In the genomic region with DNA sequence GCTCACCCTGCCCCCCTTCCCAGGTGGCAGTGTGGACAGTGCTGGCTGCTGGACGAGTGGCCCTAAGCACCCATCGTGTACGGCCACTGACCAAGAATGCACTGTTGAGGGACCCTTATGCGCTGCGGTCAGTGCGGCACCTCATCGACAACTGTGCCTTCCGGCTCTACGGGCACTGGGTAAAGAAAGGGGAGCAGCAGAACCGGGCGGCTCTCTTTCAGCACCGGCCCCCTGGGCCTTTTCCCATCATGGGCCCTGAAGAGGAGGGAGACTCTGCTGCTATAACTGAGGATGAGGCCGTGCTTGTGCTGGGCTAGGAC, we compare ENCODE assay signal across 12 cellular contexts. TPM values are rescaled to one million over a fixed set of nuclear protein-coding genes. Genes with fewer than 3 reads are reported as not detected.
A peak's percentile ranks its signal among the peaks of the same experiment; 100 is the strongest.
DNase-seq lines count a peak whose midpoint lies in the region; TF ChIP-seq lines count a peak whose summit lies in the region.
"Had no signal": no experiment of that assay in that cellular context is flagged by ENCODE, and none has a peak within 500 bp of the region (broad histone marks: within the 10 kb centered on the region; RNA-seq: fewer than 3 reads in every experiment).

No MANE protein-coding gene starts in this region.

- H3K9me3 Mint-ChIP-seq in activated T-cell treated with anti-CD3 and anti-CD28 coated beads, Interleukin-2, amount 50 U/mL, for 24 hours = no peaks in the 10 kb centered on the region
- H3K9me3 Mint-ChIP-seq in IgD-negative memory B cell (no peaks in the 10 kb centered on the region), chondrocyte (ENCODE audit: low read depth) (no peaks in the 10 kb centered on the region), progenitor cell of endocrine pancreas (ENCODE audit: low read depth) (no peaks in the 10 kb centered on the region)
- H3K9me3 Mint-ChIP-seq: CD4-positive, CD25-positive, alpha-beta regulatory T cell; GM23338 had no signal

- DNase-seq in activated T-cell treated with anti-CD3 and anti-CD28 coated beads, Interleukin-2, amount 50 U/mL, for 1 hour = peak; percentile 11
- DNase-seq in activated T-cell treated with anti-CD3 and anti-CD28 coated beads, Interleukin-2, amount 50 U/mL, for 24 hours = no peak
- peak; percentile 78 for DNase-seq in chondrocyte (ENCODE audit: low spot score)
- no peak for DNase-seq in progenitor cell of endocrine pancreas (ENCODE audit: low spot score, unreplicated experiment)
- DNase-seq in NCI-H1436 treated with DMSO at 0.1 percent for 48 hours (lab: John Stamatoyannopoulos, UW) = no peak
- DNase-seq in GDM1 (lab: John Stamatoyannopoulos, UW) = no peak
- DNase-seq: ACHN; CD4-positive, CD25-positive, alpha-beta regulatory T cell; DMS53; H7 had no signal

- peaks cover 84% of the 10 kb centered on the region for H3K36me3 Mint-ChIP-seq in activated T-cell treated with anti-CD3 and anti-CD28 coated beads, Interleukin-2, amount 50 U/mL, for 24 hours (ENCODE audit: low read depth)
- H3K36me3 Mint-ChIP-seq in IgD-negative memory B cell (no peaks in the 10 kb centered on the region), chondrocyte (ENCODE audit: low read depth) (peaks cover 7% of the 10 kb centered on the region), progenitor cell of endocrine pancreas (ENCODE audit: insufficient read depth) (peaks cover 4% of the 10 kb centered on the region)

- no peak overlapping the region for H3K27ac Mint-ChIP-seq in activated T-cell treated with anti-CD3 and anti-CD28 coated beads, Interleukin-2, amount 50 U/mL, for 24 hours
- H3K27ac Mint-ChIP-seq in IgD-negative memory B cell = peak overlapping the region in 2 of 3 donors; percentile 10 to 16
- no peak overlapping the region for H3K27ac Mint-ChIP-seq in chondrocyte (ENCODE audit: unreplicated experiment)
- H3K27ac Mint-ChIP-seq in progenitor cell of endocrine pancreas = peak overlapping the region; percentile 41
- H3K27ac Mint-ChIP-seq: CD4-positive, CD25-positive, alpha-beta regulatory T cell; GM23338 had no signal

- no peak for TF ChIP-seq CTCF in chondrocyte (IDR thresholded peaks at IDR 0.05)
- TF ChIP-seq CTCF in progenitor cell of endocrine pancreas (IDR thresholded peaks at IDR 0.05; ENCODE audit: unreplicated experiment) = no peak

- H3K4me3 Mint-ChIP-seq in activated T-cell treated with anti-CD3 and anti-CD28 coated beads, Interleukin-2, amount 50 U/mL, for 24 hours = no peak overlapping the region
- H3K4me3 Mint-ChIP-seq in IgD-negative memory B cell (no peak overlapping the region), chondrocyte (ENCODE audit: unreplicated experiment) (no peak overlapping the region), progenitor cell of endocrine pancreas (ENCODE audit: low read depth) (no peak overlapping the region)
- H3K4me3 Mint-ChIP-seq: GM23338 had no signal

- H3K4me1 Mint-ChIP-seq in activated T-cell treated with anti-CD3 and anti-CD28 coated beads, Interleukin-2, amount 50 U/mL, for 24 hours (ENCODE audit: low read depth) = peaks cover 14% of the 10 kb centered on the region
- H3K4me1 Mint-ChIP-seq in IgD-negative memory B cell (peaks cover 15 to 26% (median 16%) of the 10 kb centered on the region in 3 donors), chondrocyte (ENCODE audit: low read depth) (peaks cover 14% of the 10 kb centered on the region), progenitor cell of endocrine pancreas (ENCODE audit: low read depth) (peaks cover 9% of the 10 kb centered on the region)

- H3K27me3 Mint-ChIP-seq in activated T-cell treated with anti-CD3 and anti-CD28 coated beads, Interleukin-2, amount 50 U/mL, for 24 hours = no peaks in the 10 kb centered on the region
- no peaks in the 10 kb centered on the region for H3K27me3 Mint-ChIP-seq in IgD-negative memory B cell
- no peaks in the 10 kb centered on the region for H3K27me3 Mint-ChIP-seq in chondrocyte (ENCODE audit: low read depth)
- H3K27me3 Mint-ChIP-seq in progenitor cell of endocrine pancreas = no peaks in the 10 kb centered on the region
- H3K27me3 Mint-ChIP-seq: CD4-positive, CD25-positive, alpha-beta regulatory T cell had no signal

RNA-seq across cellular contexts. Expression of a gene that starts 5.1 kb away (rescaled TPM):
- 0.63 TPM for polyA plus RNA-seq in IgD-negative memory B cell
- total RNA-seq in chondrocyte (6.3 to 10.0 TPM (median 7.1 TPM) in 3 replicates), progenitor cell of endocrine pancreas (19.3 and 22.2 TPM in 2 replicates)

RNA-seq across cellular contexts. Expression of a gene that starts 5.4 kb away (rescaled TPM):
- 56.0 TPM for polyA plus RNA-seq in IgD-negative memory B cell
- 71.1 to 104 TPM (median 78.6 TPM) in 3 replicates for total RNA-seq in chondrocyte
- 137 and 155 TPM in 2 replicates for total RNA-seq in progenitor cell of endocrine pancreas

RNA-seq across cellular contexts. Expression of a gene that starts 8.5 kb away (rescaled TPM):
- 36.7 TPM for polyA plus RNA-seq in IgD-negative memory B cell
- 18.8 to 28.1 TPM (median 19.0 TPM) in 3 replicates for total RNA-seq in chondrocyte
- 53.5 and 61.8 TPM in 2 replicates for total RNA-seq in progenitor cell of endocrine pancreas

RNA-seq across cellular contexts. Expression of a gene that starts 30.3 kb away (rescaled TPM):
- 0.30 TPM for polyA plus RNA-seq in IgD-negative memory B cell
- total RNA-seq in chondrocyte (18.8 to 20.2 TPM (median 18.9 TPM) in 3 replicates), progenitor cell of endocrine pancreas (33.0 and 35.0 TPM in 2 replicates)

RNA-seq across cellular contexts. Expression of a gene that starts 57.8 kb away (rescaled TPM):
- polyA plus RNA-seq in IgD-negative memory B cell = 32.6 TPM
- total RNA-seq in chondrocyte (49.2 to 63.9 TPM (median 52.5 TPM) in 3 replicates), progenitor cell of endocrine pancreas (103 and 104 TPM in 2 replicates)

Comparison
In these comparisons a context has a peak if more than half of its experiments do, and no peak if none do; other contexts are left out.
1. DNase-seq: peak in activated T-cell treated with anti-CD3 and anti-CD28 coated beads, Interleukin-2, amount 50 U/mL, for 1 hour (single experiment) and chondrocyte (single experiment); none in activated T-cell treated with anti-CD3 and anti-CD28 coated beads, Interleukin-2, amount 50 U/mL, for 24 hours (single experiment), progenitor cell of endocrine pancreas (single experiment), NCI-H1436 treated with DMSO at 0.1 percent for 48 hours (single experiment) and GDM1 (single experiment).
2. H3K27ac Mint-ChIP-seq: peak in IgD-negative memory B cell (2 of 3) and progenitor cell of endocrine pancreas (single experiment); none in activated T-cell treated with anti-CD3 and anti-CD28 coated beads, Interleukin-2, amount 50 U/mL, for 24 hours (single experiment) and chondrocyte (single experiment).